Comparison of ENCODE assay signal across 10 cellular contexts in genomic region chr6:28884423-28885148, GRCh38. TPM values are rescaled to one million over a fixed set of nuclear protein-coding genes. Genes with fewer than 3 reads are reported as not detected.
A peak's percentile ranks its signal among the peaks of the same experiment; 100 is the strongest.
DNase-seq lines count a peak whose midpoint lies in the region; ATAC-seq and TF ChIP-seq lines count a peak whose summit lies in the region.
"Had no signal": no experiment of that assay in that cellular context is flagged by ENCODE, and none has a peak within 500 bp of the region (broad histone marks: within the 10 kb centered on the region; RNA-seq: fewer than 3 reads in every experiment).

No MANE protein-coding gene starts in this region.

- no peak for TF ChIP-seq CTCF in epithelial cell of proximal tubule (conservative IDR thresholded peaks at IDR 0.05; ENCODE audit: low read depth, low read length)

- H3K4me3 ChIP-seq in epithelial cell of proximal tubule (ENCODE audit: low read depth, low read length) = peak overlapping the region; percentile 27

- DNase-seq in NCI-H345 (lab: John Stamatoyannopoulos, UW) (peak; percentile 75), NCI-H345 treated with DMSO at 0.1 percent for 48 hours (lab: John Stamatoyannopoulos, UW; ENCODE audit: unreplicated experiment) (no peak), epithelial cell of proximal tubule (ENCODE audit: low read depth) (no peak), hippocampal formation (lab: John Stamatoyannopoulos, UW) (no peak), NCI-H226 (no peak)
- DNase-seq in activated CD4-positive, alpha-beta T cell treated with anti-CD3 and anti-CD28 coated beads, Interleukin-2, amount 50 U/mL, for 1 hour = peak; percentile 70
- peak; percentile 67 for DNase-seq in stimulated activated naive CD8-positive, alpha-beta T cell treated with anti-CD3 and anti-CD28 coated beads, Interleukin-15, Interleukin-2, amounts not matched to agents 100 U/mL and 50 U/mL, for 24 hours
- DNase-seq: kidney glomerular epithelial cell, NCI-H2029 had no signal

- peak; percentile 72 for ATAC-seq in stimulated activated naive CD8-positive, alpha-beta T cell treated with anti-CD3 and anti-CD28 coated beads, Interleukin-15, Interleukin-2, amounts not matched to agents 100 U/mL and 50 U/mL, for 24 hours
- no peak for ATAC-seq in HG03460 (IDR thresholded peaks at IDR 0.05; ENCODE audit: unreplicated experiment)

RNA-seq across cellular contexts. Expression of gene TRIM27, which starts 39.2 kb away (rescaled TPM):
- 76.0 and 80.5 TPM in 2 replicates for total RNA-seq in epithelial cell of proximal tubule

Comparison
In these comparisons a context has a peak if more than half of its experiments do, and no peak if none do; other contexts are left out.
1. DNase-seq: peak in NCI-H345 (single experiment), activated CD4-positive, alpha-beta T cell treated with anti-CD3 and anti-CD28 coated beads, Interleukin-2, amount 50 U/mL, for 1 hour (single experiment) and stimulated activated naive CD8-positive, alpha-beta T cell treated with anti-CD3 and anti-CD28 coated beads, Interleukin-15, Interleukin-2, amounts not matched to agents 100 U/mL and 50 U/mL, for 24 hours (single experiment); none in NCI-H345 treated with DMSO at 0.1 percent for 48 hours (single experiment), epithelial cell of proximal tubule (single experiment), hippocampal formation (0 of 2) and NCI-H226 (single experiment).